In the genomic region with DNA sequence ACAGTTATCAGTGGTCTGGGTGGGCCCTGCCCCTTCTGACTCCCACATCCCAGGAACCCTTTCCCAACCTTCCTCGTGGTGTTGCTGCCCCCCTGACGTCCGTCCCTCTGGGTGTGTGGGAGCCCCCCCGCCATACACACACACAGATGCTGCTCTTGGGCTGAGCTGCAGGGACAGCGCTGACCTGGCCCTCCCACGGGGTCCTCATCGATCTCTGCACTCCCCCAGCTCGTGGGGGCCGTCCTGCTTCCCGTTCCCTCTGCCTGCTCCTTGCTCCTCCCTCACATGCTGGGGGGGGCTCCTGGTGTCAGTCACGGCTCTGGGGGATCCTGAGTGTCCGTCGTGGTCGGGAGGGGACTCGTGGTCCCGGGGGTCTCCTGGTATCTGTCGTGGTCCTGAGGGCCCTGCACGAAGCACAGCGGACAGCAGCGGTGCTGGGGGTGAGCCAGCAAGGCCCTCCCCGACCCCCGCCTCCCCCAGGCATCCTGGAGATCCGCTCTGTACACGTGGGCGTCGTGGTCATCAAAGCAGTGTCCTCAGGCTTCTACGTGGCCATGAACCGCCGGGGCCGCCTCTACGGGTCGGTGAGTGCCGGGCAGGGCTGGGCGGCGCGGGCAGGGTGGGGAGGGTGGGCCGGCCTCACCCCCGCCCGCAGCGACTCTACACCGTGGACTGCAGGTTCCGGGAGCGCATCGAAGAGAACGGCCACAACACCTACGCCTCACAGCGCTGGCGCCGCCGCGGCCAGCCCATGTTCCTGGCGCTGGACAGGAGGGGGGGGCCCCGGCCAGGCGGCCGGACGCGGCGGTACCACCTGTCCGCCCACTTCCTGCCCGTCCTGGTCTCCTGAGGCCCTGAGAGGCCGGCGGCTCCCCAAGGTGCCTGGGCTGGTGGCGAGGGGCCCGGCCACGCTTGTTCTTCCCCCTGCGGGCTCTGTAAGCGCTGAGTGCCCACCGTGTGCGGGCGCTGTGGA, we compare ENCODE assay signal across 2 cellular contexts.
TF ChIP-seq lines count a peak whose summit lies in the region.

No MANE protein-coding gene starts in this region.

TF ChIP-seq in HEK293, 187 proteins besides CTCF, POLR2A, EP300 and RAD21 (continues in another document):
- TF ChIP-seq, protein P1, sequence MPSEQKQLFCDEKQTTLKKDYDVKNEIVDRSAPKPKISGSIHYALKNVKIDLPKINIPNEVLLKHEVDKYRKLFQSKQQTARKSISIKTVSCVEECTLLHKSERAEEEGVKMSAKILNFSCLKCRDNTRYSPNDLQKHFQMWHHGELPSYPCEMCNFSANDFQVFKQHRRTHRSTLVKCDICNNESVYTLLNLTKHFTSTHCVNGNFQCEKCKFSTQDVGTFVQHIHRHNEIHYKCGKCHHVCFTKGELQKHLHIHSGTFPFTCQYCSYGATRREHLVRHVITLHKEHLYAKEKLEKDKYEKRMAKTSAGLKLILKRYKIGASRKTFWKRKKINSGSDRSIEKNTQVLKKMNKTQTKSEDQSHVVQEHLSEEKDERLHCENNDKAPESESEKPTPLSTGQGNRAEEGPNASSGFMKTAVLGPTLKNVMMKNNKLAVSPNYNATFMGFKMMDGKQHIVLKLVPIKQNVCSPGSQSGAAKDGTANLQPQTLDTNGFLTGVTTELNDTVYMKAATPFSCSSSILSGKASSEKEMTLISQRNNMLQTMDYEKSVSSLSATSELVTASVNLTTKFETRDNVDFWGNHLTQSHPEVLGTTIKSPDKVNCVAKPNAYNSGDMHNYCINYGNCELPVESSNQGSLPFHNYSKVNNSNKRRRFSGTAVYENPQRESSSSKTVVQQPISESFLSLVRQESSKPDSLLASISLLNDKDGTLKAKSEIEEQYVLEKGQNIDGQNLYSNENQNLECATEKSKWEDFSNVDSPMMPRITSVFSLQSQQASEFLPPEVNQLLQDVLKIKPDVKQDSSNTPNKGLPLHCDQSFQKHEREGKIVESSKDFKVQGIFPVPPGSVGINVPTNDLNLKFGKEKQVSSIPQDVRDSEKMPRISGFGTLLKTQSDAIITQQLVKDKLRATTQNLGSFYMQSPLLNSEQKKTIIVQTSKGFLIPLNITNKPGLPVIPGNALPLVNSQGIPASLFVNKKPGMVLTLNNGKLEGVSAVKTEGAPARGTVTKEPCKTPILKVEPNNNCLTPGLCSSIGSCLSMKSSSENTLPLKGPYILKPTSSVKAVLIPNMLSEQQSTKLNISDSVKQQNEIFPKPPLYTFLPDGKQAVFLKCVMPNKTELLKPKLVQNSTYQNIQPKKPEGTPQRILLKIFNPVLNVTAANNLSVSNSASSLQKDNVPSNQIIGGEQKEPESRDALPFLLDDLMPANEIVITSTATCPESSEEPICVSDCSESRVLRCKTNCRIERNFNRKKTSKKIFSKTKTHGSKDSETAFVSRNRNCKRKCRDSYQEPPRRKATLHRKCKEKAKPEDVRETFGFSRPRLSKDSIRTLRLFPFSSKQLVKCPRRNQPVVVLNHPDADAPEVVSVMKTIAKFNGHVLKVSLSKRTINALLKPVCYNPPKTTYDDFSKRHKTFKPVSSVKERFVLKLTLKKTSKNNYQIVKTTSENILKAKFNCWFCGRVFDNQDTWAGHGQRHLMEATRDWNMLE (tag by site-specific recombination; conservative IDR thresholded peaks at IDR 0.05; ENCODE audit: low read depth), result no peak
- peak; percentile 23; the same call in 1 of the 2 replicates for TF ChIP-seq KLF8 (tag by site-specific recombination; IDR thresholded peaks at IDR 0.05)
- TF ChIP-seq, protein P2, sequence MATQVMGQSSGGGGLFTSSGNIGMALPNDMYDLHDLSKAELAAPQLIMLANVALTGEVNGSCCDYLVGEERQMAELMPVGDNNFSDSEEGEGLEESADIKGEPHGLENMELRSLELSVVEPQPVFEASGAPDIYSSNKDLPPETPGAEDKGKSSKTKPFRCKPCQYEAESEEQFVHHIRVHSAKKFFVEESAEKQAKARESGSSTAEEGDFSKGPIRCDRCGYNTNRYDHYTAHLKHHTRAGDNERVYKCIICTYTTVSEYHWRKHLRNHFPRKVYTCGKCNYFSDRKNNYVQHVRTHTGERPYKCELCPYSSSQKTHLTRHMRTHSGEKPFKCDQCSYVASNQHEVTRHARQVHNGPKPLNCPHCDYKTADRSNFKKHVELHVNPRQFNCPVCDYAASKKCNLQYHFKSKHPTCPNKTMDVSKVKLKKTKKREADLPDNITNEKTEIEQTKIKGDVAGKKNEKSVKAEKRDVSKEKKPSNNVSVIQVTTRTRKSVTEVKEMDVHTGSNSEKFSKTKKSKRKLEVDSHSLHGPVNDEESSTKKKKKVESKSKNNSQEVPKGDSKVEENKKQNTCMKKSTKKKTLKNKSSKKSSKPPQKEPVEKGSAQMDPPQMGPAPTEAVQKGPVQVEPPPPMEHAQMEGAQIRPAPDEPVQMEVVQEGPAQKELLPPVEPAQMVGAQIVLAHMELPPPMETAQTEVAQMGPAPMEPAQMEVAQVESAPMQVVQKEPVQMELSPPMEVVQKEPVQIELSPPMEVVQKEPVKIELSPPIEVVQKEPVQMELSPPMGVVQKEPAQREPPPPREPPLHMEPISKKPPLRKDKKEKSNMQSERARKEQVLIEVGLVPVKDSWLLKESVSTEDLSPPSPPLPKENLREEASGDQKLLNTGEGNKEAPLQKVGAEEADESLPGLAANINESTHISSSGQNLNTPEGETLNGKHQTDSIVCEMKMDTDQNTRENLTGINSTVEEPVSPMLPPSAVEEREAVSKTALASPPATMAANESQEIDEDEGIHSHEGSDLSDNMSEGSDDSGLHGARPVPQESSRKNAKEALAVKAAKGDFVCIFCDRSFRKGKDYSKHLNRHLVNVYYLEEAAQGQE (tag by site-specific recombination; IDR thresholded peaks at IDR 0.05), result no peak
- TF ChIP-seq ZFHX2 (tag by site-specific recombination; conservative IDR thresholded peaks at IDR 0.05), result peak; percentile 65
- peak; percentile 52; the same call in 1 of the 2 replicates for TF ChIP-seq EGR2 (tag by site-specific recombination; IDR thresholded peaks at IDR 0.05; ENCODE audit: low read depth)
- no peak for TF ChIP-seq OSR2 (tag by site-specific recombination; IDR thresholded peaks at IDR 0.05)
- no peak for TF ChIP-seq ZNF624 (tag by site-specific recombination; IDR thresholded peaks at IDR 0.05)
- TF ChIP-seq, protein P3, sequence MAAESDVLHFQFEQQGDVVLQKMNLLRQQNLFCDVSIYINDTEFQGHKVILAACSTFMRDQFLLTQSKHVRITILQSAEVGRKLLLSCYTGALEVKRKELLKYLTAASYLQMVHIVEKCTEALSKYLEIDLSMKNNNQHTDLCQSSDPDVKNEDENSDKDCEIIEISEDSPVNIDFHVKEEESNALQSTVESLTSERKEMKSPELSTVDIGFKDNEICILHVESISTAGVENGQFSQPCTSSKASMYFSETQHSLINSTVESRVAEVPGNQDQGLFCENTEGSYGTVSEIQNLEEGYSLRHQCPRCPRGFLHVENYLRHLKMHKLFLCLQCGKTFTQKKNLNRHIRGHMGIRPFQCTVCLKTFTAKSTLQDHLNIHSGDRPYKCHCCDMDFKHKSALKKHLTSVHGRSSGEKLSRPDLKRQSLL (tag by site-specific recombination; IDR thresholded peaks at IDR 0.05), result no peak
- TF ChIP-seq, protein P4, sequence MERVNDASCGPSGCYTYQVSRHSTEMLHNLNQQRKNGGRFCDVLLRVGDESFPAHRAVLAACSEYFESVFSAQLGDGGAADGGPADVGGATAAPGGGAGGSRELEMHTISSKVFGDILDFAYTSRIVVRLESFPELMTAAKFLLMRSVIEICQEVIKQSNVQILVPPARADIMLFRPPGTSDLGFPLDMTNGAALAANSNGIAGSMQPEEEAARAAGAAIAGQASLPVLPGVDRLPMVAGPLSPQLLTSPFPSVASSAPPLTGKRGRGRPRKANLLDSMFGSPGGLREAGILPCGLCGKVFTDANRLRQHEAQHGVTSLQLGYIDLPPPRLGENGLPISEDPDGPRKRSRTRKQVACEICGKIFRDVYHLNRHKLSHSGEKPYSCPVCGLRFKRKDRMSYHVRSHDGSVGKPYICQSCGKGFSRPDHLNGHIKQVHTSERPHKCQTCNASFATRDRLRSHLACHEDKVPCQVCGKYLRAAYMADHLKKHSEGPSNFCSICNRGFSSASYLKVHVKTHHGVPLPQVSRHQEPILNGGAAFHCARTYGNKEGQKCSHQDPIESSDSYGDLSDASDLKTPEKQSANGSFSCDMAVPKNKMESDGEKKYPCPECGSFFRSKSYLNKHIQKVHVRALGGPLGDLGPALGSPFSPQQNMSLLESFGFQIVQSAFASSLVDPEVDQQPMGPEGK (tag by site-specific recombination; IDR thresholded peaks at IDR 0.05), result peak; percentile 59; the same call in 1 of the 2 replicates

TF ChIP-seq in K562, 482 proteins besides CTCF, POLR2A, EP300 and RAD21 (continues in another document):
- TF ChIP-seq, protein P5, sequence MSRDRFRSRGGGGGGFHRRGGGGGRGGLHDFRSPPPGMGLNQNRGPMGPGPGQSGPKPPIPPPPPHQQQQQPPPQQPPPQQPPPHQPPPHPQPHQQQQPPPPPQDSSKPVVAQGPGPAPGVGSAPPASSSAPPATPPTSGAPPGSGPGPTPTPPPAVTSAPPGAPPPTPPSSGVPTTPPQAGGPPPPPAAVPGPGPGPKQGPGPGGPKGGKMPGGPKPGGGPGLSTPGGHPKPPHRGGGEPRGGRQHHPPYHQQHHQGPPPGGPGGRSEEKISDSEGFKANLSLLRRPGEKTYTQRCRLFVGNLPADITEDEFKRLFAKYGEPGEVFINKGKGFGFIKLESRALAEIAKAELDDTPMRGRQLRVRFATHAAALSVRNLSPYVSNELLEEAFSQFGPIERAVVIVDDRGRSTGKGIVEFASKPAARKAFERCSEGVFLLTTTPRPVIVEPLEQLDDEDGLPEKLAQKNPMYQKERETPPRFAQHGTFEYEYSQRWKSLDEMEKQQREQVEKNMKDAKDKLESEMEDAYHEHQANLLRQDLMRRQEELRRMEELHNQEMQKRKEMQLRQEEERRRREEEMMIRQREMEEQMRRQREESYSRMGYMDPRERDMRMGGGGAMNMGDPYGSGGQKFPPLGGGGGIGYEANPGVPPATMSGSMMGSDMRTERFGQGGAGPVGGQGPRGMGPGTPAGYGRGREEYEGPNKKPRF (IDR thresholded peaks at IDR 0.05; ENCODE audit: low read depth, low read length), result no peak
- TF ChIP-seq, protein P6, sequence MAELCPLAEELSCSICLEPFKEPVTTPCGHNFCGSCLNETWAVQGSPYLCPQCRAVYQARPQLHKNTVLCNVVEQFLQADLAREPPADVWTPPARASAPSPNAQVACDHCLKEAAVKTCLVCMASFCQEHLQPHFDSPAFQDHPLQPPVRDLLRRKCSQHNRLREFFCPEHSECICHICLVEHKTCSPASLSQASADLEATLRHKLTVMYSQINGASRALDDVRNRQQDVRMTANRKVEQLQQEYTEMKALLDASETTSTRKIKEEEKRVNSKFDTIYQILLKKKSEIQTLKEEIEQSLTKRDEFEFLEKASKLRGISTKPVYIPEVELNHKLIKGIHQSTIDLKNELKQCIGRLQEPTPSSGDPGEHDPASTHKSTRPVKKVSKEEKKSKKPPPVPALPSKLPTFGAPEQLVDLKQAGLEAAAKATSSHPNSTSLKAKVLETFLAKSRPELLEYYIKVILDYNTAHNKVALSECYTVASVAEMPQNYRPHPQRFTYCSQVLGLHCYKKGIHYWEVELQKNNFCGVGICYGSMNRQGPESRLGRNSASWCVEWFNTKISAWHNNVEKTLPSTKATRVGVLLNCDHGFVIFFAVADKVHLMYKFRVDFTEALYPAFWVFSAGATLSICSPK (IDR thresholded peaks at IDR 0.05; ENCODE audit: borderline replicate concordance), result no peak
- TF ChIP-seq ZBTB7A (IDR thresholded peaks at IDR 0.05; ENCODE audit: borderline replicate concordance, control insufficient read depth, low read depth, low read length) (0 out of 2 replicates have a peak, but pooled peaks have one; percentile 20), ZNF184 (CRISPR knock-in tag; IDR thresholded peaks at IDR 0.05) (no peak), MTA1 (IDR thresholded peaks at IDR 0.05; ENCODE audit: borderline replicate concordance) (no peak), SUPT5H (IDR thresholded peaks at IDR 0.05) (no peak), EGR1 (conservative IDR thresholded peaks at IDR 0.05) (peak; percentile 48), ZNF165 (CRISPR knock-in tag; IDR thresholded peaks at IDR 0.05; ENCODE audit: borderline replicate concordance) (no peak), NCOA1 (IDR thresholded peaks at IDR 0.05; ENCODE audit: low read depth) (no peak), SAP30 (IDR thresholded peaks at IDR 0.05; ENCODE audit: borderline replicate concordance, insufficient read depth, low read depth, low read length, poor library complexity, severe bottlenecking) (no peak), HNRNPL (IDR thresholded peaks at IDR 0.05; ENCODE audit: low read depth, low read length) (peak; percentile 32; the same call in 1 of the 2 replicates)
- TF ChIP-seq, protein P7, sequence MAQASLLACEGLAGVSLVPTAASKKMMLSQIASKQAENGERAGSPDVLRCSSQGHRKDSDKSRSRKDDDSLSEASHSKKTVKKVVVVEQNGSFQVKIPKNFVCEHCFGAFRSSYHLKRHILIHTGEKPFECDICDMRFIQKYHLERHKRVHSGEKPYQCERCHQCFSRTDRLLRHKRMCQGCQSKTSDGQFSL (CRISPR knock-in tag; IDR thresholded peaks at IDR 0.05), result peak; percentile 68; the same call in 1 of the 2 replicates
- TF ChIP-seq, protein P7 (tag; IDR thresholded peaks at IDR 0.05), result no peak
- TF ChIP-seq, protein P8, sequence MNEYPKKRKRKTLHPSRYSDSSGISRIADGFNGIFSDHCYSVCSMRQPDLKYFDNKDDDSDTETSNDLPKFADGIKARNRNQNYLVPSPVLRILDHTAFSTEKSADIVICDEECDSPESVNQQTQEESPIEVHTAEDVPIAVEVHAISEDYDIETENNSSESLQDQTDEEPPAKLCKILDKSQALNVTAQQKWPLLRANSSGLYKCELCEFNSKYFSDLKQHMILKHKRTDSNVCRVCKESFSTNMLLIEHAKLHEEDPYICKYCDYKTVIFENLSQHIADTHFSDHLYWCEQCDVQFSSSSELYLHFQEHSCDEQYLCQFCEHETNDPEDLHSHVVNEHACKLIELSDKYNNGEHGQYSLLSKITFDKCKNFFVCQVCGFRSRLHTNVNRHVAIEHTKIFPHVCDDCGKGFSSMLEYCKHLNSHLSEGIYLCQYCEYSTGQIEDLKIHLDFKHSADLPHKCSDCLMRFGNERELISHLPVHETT (CRISPR knock-in tag; conservative IDR thresholded peaks at IDR 0.05 in 1 of 2, IDR thresholded peaks at IDR 0.05 in 1 of 2), result no peak
- TF ChIP-seq, protein P9, sequence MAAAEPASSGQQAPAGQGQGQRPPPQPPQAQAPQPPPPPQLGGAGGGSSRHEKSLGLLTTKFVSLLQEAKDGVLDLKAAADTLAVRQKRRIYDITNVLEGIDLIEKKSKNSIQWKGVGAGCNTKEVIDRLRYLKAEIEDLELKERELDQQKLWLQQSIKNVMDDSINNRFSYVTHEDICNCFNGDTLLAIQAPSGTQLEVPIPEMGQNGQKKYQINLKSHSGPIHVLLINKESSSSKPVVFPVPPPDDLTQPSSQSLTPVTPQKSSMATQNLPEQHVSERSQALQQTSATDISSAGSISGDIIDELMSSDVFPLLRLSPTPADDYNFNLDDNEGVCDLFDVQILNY (CRISPR knock-in tag; IDR thresholded peaks at IDR 0.05), result no peak
- TF ChIP-seq, protein P10, sequence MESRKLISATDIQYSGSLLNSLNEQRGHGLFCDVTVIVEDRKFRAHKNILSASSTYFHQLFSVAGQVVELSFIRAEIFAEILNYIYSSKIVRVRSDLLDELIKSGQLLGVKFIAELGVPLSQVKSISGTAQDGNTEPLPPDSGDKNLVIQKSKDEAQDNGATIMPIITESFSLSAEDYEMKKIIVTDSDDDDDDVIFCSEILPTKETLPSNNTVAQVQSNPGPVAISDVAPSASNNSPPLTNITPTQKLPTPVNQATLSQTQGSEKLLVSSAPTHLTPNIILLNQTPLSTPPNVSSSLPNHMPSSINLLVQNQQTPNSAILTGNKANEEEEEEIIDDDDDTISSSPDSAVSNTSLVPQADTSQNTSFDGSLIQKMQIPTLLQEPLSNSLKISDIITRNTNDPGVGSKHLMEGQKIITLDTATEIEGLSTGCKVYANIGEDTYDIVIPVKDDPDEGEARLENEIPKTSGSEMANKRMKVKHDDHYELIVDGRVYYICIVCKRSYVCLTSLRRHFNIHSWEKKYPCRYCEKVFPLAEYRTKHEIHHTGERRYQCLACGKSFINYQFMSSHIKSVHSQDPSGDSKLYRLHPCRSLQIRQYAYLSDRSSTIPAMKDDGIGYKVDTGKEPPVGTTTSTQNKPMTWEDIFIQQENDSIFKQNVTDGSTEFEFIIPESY (CRISPR knock-in tag; IDR thresholded peaks at IDR 0.05), result peak; percentile 80
